ENCODE assay signal across 8 cellular contexts in the genomic region with DNA sequence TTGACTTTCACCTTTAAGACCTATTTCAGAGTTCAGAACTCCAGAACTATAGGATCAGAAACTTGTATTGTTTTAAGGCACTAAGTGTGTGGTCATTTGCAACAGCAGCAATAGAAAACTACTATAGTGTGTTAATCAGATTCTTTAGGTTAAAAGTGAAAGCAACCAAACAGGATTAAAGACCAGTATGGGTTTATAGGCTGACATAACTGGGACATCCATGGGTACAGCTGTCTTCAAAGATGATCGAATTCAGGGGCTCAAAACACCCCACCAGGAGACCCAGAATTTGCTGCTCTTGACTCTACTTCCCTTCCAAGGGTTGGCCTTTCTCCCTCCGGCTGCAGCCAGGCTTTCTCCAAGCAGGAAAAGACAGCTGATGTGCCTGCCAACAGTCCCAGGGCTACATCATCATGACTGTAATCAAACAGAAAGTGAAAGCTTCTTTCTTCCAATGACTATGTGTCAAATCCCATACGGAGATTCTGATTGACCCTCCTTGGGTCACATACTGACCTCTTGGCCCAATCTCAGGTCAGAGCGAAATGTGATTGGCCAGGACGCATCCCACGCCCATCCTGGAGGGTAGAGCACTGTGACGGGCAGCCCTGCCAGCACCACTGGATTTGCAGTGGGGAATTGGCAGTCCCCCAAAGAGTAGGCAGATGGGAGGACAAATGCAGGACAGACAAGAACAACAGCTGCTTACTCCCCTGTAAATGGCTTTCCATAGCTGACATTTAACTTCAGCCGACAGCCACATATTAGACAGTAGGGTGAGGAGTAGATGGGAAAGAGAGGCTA. TPM values are rescaled to one million over a fixed set of nuclear protein-coding genes. Genes with fewer than 3 reads are reported as not detected.
A peak's percentile ranks its signal among the peaks of the same experiment; 100 is the strongest.
DNase-seq lines count a peak whose midpoint lies in the region; ATAC-seq, FAIRE-seq and TF ChIP-seq lines count a peak whose summit lies in the region.

No MANE protein-coding gene starts in this region.

- H3K9me3 ChIP-seq in HepG2 (ENCODE audit: low read length): no peaks in the 10 kb centered on the region

- DNase-seq in ELR (ENCODE audit: low read depth): peak; percentile 81
- DNase-seq in NCI-H524 treated with DMSO at 0.1 percent for 48 hours (lab: John Stamatoyannopoulos, UW): peak; percentile 64
- DNase-seq in brain pericyte (ENCODE audit: low read depth, low spot score): peak; percentile 17
- peak; percentile 46 for DNase-seq in HepG2 (ENCODE audit: low spot score)
- DNase-seq in substantia nigra (lab: John Stamatoyannopoulos, UW): peak; percentile 18 to 89 (median 66)
- no peak for DNase-seq in epidermal melanocyte (ENCODE audit: insufficient read length, low spot score)
- DNase-seq in activated CD8-positive, alpha-beta memory T cell treated with anti-CD3 and anti-CD28 coated beads for 24 hours: no peak

- peak overlapping the region; percentile 30 to 65 (median 56) for H3K4me3 ChIP-seq in HepG2 (replicated peaks in 1 of 3; ENCODE audit: insufficient read depth in 1 of 3, low read depth in 2 of 3, low read length in 3 of 3)

- TF ChIP-seq EP300 in HepG2 (IDR thresholded peaks at IDR 0.05; ENCODE audit: low read depth in 2 of 2, low read length in 2 of 2) (no peak), HepG2 (CRISPR knock-in tag; IDR thresholded peaks at IDR 0.05; ENCODE audit: borderline replicate concordance) (no peak)

- H3K79me2 ChIP-seq in HepG2 (ENCODE audit: insufficient read depth, low read length): no peaks in the 10 kb centered on the region

- POLR2A ChIA-PET in HepG2 (lab: Yijun Ruan, JAX): no interaction called here

- intact Hi-C loops in HepG2 (cut with micrococcal nuclease; ENCODE audit: unreplicated experiment): no loop called here

- peak; percentile 32 for FAIRE-seq in HepG2 (lab: Jason Lieb, UNC)

- no peak for TF ChIP-seq RAD21 in HepG2 (CRISPR knock-in tag; IDR thresholded peaks at IDR 0.05)

- in situ Hi-C loops in HepG2 (cut with HindIII; ENCODE audit: extremely low pct_ligation_motif_present, low pct_unique_long_range_greater_than_20kb): no loop called here

- peak overlapping the region; percentile 59 for H2AFZ ChIP-seq in HepG2 (ENCODE audit: low read length)

- H3K27ac ChIP-seq in HepG2 (ENCODE audit: extremely low read length, insufficient read depth, low read length) (no peak overlapping the region), substantia nigra (ENCODE audit: low read depth, low read length, poor library complexity, severe bottlenecking) (peak overlapping the region; percentile 63)

- H3K36me3 ChIP-seq in HepG2 (replicated peaks in 1 of 2; ENCODE audit: control insufficient read depth in 1 of 2, insufficient read depth in 2 of 2, low read length in 2 of 2): no peaks in the 10 kb centered on the region

- H3K4me1 ChIP-seq in HepG2 (ENCODE audit: insufficient read depth, low read length): no peaks in the 10 kb centered on the region

- H4K20me1 ChIP-seq in HepG2 (ENCODE audit: insufficient read depth, low read length): no peaks in the 10 kb centered on the region

- TF ChIP-seq CTCF in HepG2 (CRISPR knock-in tag; IDR thresholded peaks at IDR 0.05): no peak

- ATAC-seq in HepG2 (peak; percentile 95), GM19397 (IDR thresholded peaks at IDR 0.05; ENCODE audit: unreplicated experiment) (no peak)

- H3K4me2 ChIP-seq in HepG2 (ENCODE audit: low read depth, low read length): peak overlapping the region; percentile 76

- H3K27me3 ChIP-seq in HepG2 (ENCODE audit: control insufficient read depth in 1 of 2, insufficient read depth in 2 of 2, low read length in 2 of 2): no peaks in the 10 kb centered on the region

- CTCF ChIA-PET in HepG2 (lab: Yijun Ruan, JAX; ENCODE audit: low intra/inter-chr PET ratio, low total read pairs): no interaction called here

- no TSS peak for BruUV-seq in HepG2 (replicated peaks; lab: Mats Ljungman, UMichigan)

- 22% methylated on average over 6 of the region's 8 CpGs for WGBS in HepG2 (ENCODE audit: low lambda C conversion rate)

- TF ChIP-seq POLR2A in HepG2 (IDR thresholded peaks at IDR 0.05; ENCODE audit: insufficient read depth in 1 of 2, low read depth in 2 of 2, low read length in 2 of 2): no peak

- 0 out of 2 replicates have a peak overlapping the region, but pooled peaks have one; percentile 0 for H3K9ac ChIP-seq in HepG2 (ENCODE audit: insufficient read depth, low read depth, low read length)

TF ChIP-seq in HepG2, 621 proteins besides CTCF, POLR2A, EP300 and RAD21 (continues in another document):
- TF ChIP-seq JUN (CRISPR knock-in tag; IDR thresholded peaks at IDR 0.05): no peak
- no peak for TF ChIP-seq ZNF124 (CRISPR knock-in tag; IDR thresholded peaks at IDR 0.05)
- peak; percentile 48; the same call in 1 of the 2 replicates for TF ChIP-seq NR2F6 (IDR thresholded peaks at IDR 0.05)
- peak; percentile 36; the same call in 1 of the 2 replicates for TF ChIP-seq NR2F6 (CRISPR knock-in tag; IDR thresholded peaks at IDR 0.05)
- no peak for TF ChIP-seq CREB1 (IDR thresholded peaks at IDR 0.05)
- TF ChIP-seq CREB1 (CRISPR knock-in tag; IDR thresholded peaks at IDR 0.05): 0 out of 2 replicates have a peak, but pooled peaks have one; percentile 29
- TF ChIP-seq, protein P1, sequence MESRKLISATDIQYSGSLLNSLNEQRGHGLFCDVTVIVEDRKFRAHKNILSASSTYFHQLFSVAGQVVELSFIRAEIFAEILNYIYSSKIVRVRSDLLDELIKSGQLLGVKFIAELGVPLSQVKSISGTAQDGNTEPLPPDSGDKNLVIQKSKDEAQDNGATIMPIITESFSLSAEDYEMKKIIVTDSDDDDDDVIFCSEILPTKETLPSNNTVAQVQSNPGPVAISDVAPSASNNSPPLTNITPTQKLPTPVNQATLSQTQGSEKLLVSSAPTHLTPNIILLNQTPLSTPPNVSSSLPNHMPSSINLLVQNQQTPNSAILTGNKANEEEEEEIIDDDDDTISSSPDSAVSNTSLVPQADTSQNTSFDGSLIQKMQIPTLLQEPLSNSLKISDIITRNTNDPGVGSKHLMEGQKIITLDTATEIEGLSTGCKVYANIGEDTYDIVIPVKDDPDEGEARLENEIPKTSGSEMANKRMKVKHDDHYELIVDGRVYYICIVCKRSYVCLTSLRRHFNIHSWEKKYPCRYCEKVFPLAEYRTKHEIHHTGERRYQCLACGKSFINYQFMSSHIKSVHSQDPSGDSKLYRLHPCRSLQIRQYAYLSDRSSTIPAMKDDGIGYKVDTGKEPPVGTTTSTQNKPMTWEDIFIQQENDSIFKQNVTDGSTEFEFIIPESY (CRISPR knock-in tag; IDR thresholded peaks at IDR 0.05): no peak
- peak; percentile 64; the same call in 1 of the 2 replicates for TF ChIP-seq NR2C2 (CRISPR knock-in tag; IDR thresholded peaks at IDR 0.05; ENCODE audit: borderline replicate concordance)
- TF ChIP-seq FOXO1 (CRISPR knock-in tag; IDR thresholded peaks at IDR 0.05): no peak
- TF ChIP-seq RARG (CRISPR knock-in tag; IDR thresholded peaks at IDR 0.05; ENCODE audit: low read depth): no peak
- no peak for TF ChIP-seq ZNF33A (CRISPR knock-in tag; IDR thresholded peaks at IDR 0.05; ENCODE audit: borderline replicate concordance)
- TF ChIP-seq THAP11 (CRISPR knock-in tag; IDR thresholded peaks at IDR 0.05): 0 out of 2 replicates have a peak, but pooled peaks have one; percentile 12
- TF ChIP-seq TOE1 (CRISPR knock-in tag; IDR thresholded peaks at IDR 0.05): no peak
- peak; percentile 33 to 64; a peak in 3 of 4 replicates for TF ChIP-seq NR2F1 (CRISPR knock-in tag; IDR thresholded peaks at IDR 0.05)
- no peak for TF ChIP-seq CREM (IDR thresholded peaks at IDR 0.05)
- TF ChIP-seq CREM (CRISPR knock-in tag; IDR thresholded peaks at IDR 0.05): no peak
- peak; percentile 72 for TF ChIP-seq NFYB (CRISPR knock-in tag; IDR thresholded peaks at IDR 0.05)
- TF ChIP-seq, protein P2, sequence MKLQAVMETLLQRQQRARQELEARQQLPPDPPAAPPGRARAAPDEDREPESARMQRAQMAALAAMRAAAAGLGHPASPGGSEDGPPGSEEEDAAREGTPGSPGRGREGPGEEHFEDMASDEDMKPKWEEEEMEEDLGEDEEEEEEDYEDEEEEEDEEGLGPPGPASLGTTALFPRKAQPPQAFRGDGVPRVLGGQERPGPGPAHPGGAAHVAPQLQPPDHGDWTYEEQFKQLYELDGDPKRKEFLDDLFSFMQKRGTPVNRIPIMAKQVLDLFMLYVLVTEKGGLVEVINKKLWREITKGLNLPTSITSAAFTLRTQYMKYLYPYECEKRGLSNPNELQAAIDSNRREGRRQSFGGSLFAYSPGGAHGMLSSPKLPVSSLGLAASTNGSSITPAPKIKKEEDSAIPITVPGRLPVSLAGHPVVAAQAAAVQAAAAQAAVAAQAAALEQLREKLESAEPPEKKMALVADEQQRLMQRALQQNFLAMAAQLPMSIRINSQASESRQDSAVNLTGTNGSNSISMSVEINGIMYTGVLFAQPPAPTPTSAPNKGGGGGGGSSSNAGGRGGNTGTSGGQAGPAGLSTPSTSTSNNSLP (IDR thresholded peaks at IDR 0.05; ENCODE audit: low read depth, low read length): no peak
- TF ChIP-seq HIVEP1 (CRISPR knock-in tag; IDR thresholded peaks at IDR 0.05): no peak

RNA-seq across cellular contexts. Expression of a gene that starts 51.4 kb away (rescaled TPM):
- total RNA-seq in HepG2 (2016; rRNA removed; fragmentation: Illumina TruSeq; extraction: Trizol): 94.7 and 102 TPM in 2 replicates
- 237 and 254 TPM in 2 replicates for total RNA-seq in HepG2 (2016; cell fraction: cytosol; rRNA removed; fragmentation: Illumina TruSeq; extraction: Trizol; ENCODE audit: low read depth)
- total RNA-seq in HepG2 (2016; cell fraction: insoluble cytoplasmic fraction; rRNA removed; fragmentation: Illumina TruSeq; extraction: Trizol): 97.5 and 99.9 TPM in 2 replicates
- 254 and 267 TPM in 2 replicates for total RNA-seq in HepG2 (2016; cell fraction: membrane; rRNA removed; fragmentation: Illumina TruSeq; extraction: Trizol)
- total RNA-seq in HepG2 (2016; cell fraction: nucleus; rRNA removed; fragmentation: Illumina TruSeq; extraction: Trizol): 38.0 and 46.0 TPM in 2 replicates
- 51.6 and 66.4 TPM in 2 replicates for polyA plus RNA-seq in HepG2 (2011; rRNA removed)
- polyA plus RNA-seq in HepG2 (2011; cell fraction: cytosol; rRNA removed): 79.3 and 107 TPM in 2 replicates
- polyA plus RNA-seq in HepG2 (2011; cell fraction: nucleus; rRNA removed): 10.7 and 18.5 TPM in 2 replicates
- polyA plus RNA-seq in HepG2 (2012): 84.0 and 95.6 TPM in 2 replicates
- polyA plus RNA-seq in HepG2 (2016; cell fraction: cytosol; fragmentation: Illumina TruSeq; extraction: Trizol; ENCODE audit: low read depth): 355 and 363 TPM in 2 replicates
- 109 and 111 TPM in 2 replicates for polyA plus RNA-seq in HepG2 (2016; cell fraction: insoluble cytoplasmic fraction; fragmentation: Illumina TruSeq; extraction: Trizol; ENCODE audit: low read depth)
- polyA plus RNA-seq in HepG2 (2016; cell fraction: membrane; fragmentation: Illumina TruSeq; extraction: Trizol; ENCODE audit: low read depth): 266 and 280 TPM in 2 replicates
- polyA plus RNA-seq in HepG2 (2016; cell fraction: nucleus; fragmentation: Illumina TruSeq; extraction: Trizol; ENCODE audit: insufficient read depth, low read depth): 65.3 and 74.1 TPM in 2 replicates
- 16.0 and 16.9 TPM in 2 replicates for polyA minus RNA-seq in HepG2 (2011; rRNA and poly(A)+ RNA removed; ENCODE audit: low replicate concordance)
- polyA minus RNA-seq in HepG2 (2011; cell fraction: cytosol; rRNA and poly(A)+ RNA removed): 12.8 and 20.9 TPM in 2 replicates
- 13.5 and 25.4 TPM in 2 replicates for polyA minus RNA-seq in HepG2 (2011; cell fraction: nucleus; rRNA and poly(A)+ RNA removed)

Comparison
In these comparisons a context has a peak if more than half of its experiments do, and no peak if none do; other contexts are left out.
1. DNase-seq: peak in ELR (single experiment), NCI-H524 treated with DMSO at 0.1 percent for 48 hours (single experiment), brain pericyte (single experiment), HepG2 (single experiment) and substantia nigra (49 of 49); none in epidermal melanocyte (single experiment) and activated CD8-positive, alpha-beta memory T cell treated with anti-CD3 and anti-CD28 coated beads for 24 hours (single experiment).